In the genomic region with DNA sequence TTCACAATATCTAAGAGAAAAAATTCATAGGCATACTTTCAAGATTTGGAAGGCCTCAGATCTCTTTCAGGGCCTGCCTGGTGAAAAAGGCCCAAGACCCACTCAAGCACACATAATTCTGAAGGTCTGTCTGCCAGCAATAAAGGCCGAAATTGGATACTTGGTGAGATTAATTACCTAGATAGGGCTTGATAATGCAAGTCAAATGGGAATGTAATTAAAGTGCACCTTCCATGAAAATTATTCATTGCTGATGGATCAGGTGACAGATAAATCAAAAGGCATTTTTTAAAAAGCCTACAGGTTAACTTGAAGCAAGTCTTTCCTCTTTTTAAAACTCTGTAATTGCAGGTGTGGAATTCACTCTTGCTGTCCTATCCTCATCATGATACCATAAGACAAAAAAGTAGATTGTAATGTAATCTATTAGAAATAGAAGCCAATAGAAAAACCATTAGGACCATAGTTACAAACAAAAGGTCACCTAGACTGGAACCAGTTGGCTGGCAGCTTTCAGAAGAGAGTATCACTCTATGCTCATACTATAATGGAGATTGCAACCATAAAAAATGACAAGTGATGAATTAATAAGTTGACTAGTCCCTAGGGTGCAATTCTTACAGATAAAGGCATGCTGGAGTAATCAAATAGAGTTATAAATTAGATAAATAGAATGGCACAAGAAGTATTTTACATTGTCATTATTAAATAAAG, we compare ENCODE assay signal across 1 cellular context.
TF ChIP-seq lines count a peak whose summit lies in the region.

No MANE protein-coding gene starts in this region.

TF ChIP-seq in HEK293, 187 proteins besides CTCF, POLR2A, EP300 and RAD21 (continued from another document):
- TF ChIP-seq, protein P1, sequence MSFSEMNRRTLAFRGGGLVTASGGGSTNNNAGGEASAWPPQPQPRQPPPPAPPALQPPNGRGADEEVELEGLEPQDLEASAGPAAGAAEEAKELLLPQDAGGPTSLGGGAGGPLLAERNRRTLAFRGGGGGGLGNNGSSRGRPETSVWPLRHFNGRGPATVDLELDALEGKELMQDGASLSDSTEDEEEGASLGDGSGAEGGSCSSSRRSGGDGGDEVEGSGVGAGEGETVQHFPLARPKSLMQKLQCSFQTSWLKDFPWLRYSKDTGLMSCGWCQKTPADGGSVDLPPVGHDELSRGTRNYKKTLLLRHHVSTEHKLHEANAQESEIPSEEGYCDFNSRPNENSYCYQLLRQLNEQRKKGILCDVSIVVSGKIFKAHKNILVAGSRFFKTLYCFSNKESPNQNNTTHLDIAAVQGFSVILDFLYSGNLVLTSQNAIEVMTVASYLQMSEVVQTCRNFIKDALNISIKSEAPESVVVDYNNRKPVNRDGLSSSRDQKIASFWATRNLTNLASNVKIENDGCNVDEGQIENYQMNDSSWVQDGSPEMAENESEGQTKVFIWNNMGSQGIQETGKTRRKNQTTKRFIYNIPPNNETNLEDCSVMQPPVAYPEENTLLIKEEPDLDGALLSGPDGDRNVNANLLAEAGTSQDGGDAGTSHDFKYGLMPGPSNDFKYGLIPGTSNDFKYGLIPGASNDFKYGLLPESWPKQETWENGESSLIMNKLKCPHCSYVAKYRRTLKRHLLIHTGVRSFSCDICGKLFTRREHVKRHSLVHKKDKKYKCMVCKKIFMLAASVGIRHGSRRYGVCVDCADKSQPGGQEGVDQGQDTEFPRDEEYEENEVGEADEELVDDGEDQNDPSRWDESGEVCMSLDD (tag by site-specific recombination; IDR thresholded peaks at IDR 0.05): no peak
- TF ChIP-seq IKZF3 (tag by site-specific recombination; IDR thresholded peaks at IDR 0.05) (peak; percentile 95), ZNF843 (tag by site-specific recombination; IDR thresholded peaks at IDR 0.05) (peak; percentile 95), OSR2 (tag by site-specific recombination; IDR thresholded peaks at IDR 0.05) (peak; percentile 86), KLF9 (tag by site-specific recombination; IDR thresholded peaks at IDR 0.05; ENCODE audit: low read depth) (no peak), TCF7L2 (IDR thresholded peaks at IDR 0.05; ENCODE audit: borderline replicate concordance, low read depth, low read length) (peak; percentile 82; the same call in 1 of the 2 replicates), ZNF585B (tag by site-specific recombination; IDR thresholded peaks at IDR 0.05) (no peak), REST (tag by site-specific recombination; IDR thresholded peaks at IDR 0.05) (no peak), ZNF707 (tag by site-specific recombination; IDR thresholded peaks at IDR 0.05) (no peak), ZNF24 (tag by site-specific recombination; IDR thresholded peaks at IDR 0.05) (peak; percentile 63; the same call in 1 of the 2 replicates), ZNF391 (tag by site-specific recombination; IDR thresholded peaks at IDR 0.05; ENCODE audit: borderline replicate concordance, low read depth) (0 out of 2 replicates have a peak, but pooled peaks have one; percentile 19)
